ENCODE assay signal across 11 cellular contexts in genomic region chr15:89408512-89409183, GRCh38.
DNase-seq lines count a peak whose midpoint lies in the region; ATAC-seq and TF ChIP-seq lines count a peak whose summit lies in the region.
"Had no signal": no experiment of that assay in that cellular context is flagged by ENCODE, and none has a peak within 500 bp of the region (broad histone marks: within the 10 kb centered on the region; RNA-seq: fewer than 3 reads in every experiment).

No MANE protein-coding gene starts in this region.

- 3% methylated on average over 32 of the region's 32 CpGs for WGBS in right lobe of liver (ENCODE audit: insufficient coverage, low coverage, low lambda C conversion rate, missing lambda C conversion rate)

- H3K4me1 ChIP-seq in right lobe of liver: peaks cover 0 to 33% (median 4%) of the 10 kb centered on the region in 4 donors
- H3K4me1 ChIP-seq in stomach smooth muscle (ENCODE audit: control insufficient read depth, insufficient read depth, low read length): peaks cover 27% of the 10 kb centered on the region

- no peak for TF ChIP-seq CTCF in right lobe of liver (IDR thresholded peaks at IDR 0.05)

- H3K4me3 ChIP-seq in right lobe of liver: peak overlapping the region; percentile 2 to 52 (median 43)
- H3K4me3 ChIP-seq in stomach smooth muscle (ENCODE audit: low read length in 2 of 2): peak overlapping the region; percentile 67 to 69
- H3K4me3 ChIP-seq: A549, prostate gland, thyroid gland had no signal

- TF ChIP-seq POLR2A in right lobe of liver (IDR thresholded peaks at IDR 0.05): no peak

- intact Hi-C loops in right lobe of liver (cut with DNase I): no loop called here

- H3K27ac ChIP-seq in right lobe of liver (no peak overlapping the region), stomach smooth muscle (ENCODE audit: low read length) (no peak overlapping the region), caudate nucleus (ENCODE audit: low read depth, low read length) (no peak overlapping the region)
- H3K27ac ChIP-seq: A549, prostate gland, thyroid gland had no signal

- H3K9me3 ChIP-seq in right lobe of liver (no peaks in the 10 kb centered on the region), stomach smooth muscle (ENCODE audit: control insufficient read depth in 2 of 2, low read length in 2 of 2) (no peaks in the 10 kb centered on the region)
- H3K9me3 ChIP-seq: A549, prostate gland, thyroid gland had no signal

- H3K27me3 ChIP-seq in right lobe of liver (peaks cover 6 to 47% of the 10 kb centered on the region in 2 donors), stomach smooth muscle (ENCODE audit: control insufficient read depth in 1 of 2, insufficient read depth in 2 of 2, low read length in 2 of 2) (peaks cover 87 to 98% of the 10 kb centered on the region in 2 donors)

- DNase-seq in activated CD4-positive, alpha-beta T cell treated with anti-CD3 and anti-CD28 coated beads for 48 hours: peak; percentile 17
- no peak for DNase-seq in activated CD4-positive, alpha-beta T cell treated with anti-CD3 and anti-CD28 coated beads, Interleukin-2, amount 50 U/mL, for 1 hour
- DNase-seq in astrocyte of the hippocampus (ENCODE audit: low read depth, low spot score) (peak; percentile 70), right lobe of liver (peak in 1 of 3 donors; percentile 24), NCI-H2107 treated with DMSO at 0.1 percent for 48 hours (lab: John Stamatoyannopoulos, UW; ENCODE audit: unreplicated experiment) (no peak), caudate nucleus (lab: John Stamatoyannopoulos, UW) (no peak)
- DNase-seq: thyroid gland had no signal

- no peaks in the 10 kb centered on the region for H3K36me3 ChIP-seq in right lobe of liver
- no peaks in the 10 kb centered on the region for H3K36me3 ChIP-seq in stomach smooth muscle (ENCODE audit: control insufficient read depth in 2 of 2, insufficient read depth in 2 of 2, low read length in 2 of 2)
- H3K36me3 ChIP-seq: prostate gland, thyroid gland had no signal

- H3K9ac ChIP-seq in stomach smooth muscle (ENCODE audit: low read length in 2 of 2): no peak overlapping the region

- ATAC-seq in right lobe of liver: peak; percentile 29 to 59 (median 54)
- no peak for ATAC-seq in HG02973 (IDR thresholded peaks at IDR 0.05; ENCODE audit: unreplicated experiment)
- ATAC-seq: A549 had no signal

Comparison
In these comparisons a context has a peak if more than half of its experiments do, and no peak if none do; other contexts are left out.
1. DNase-seq: peak in activated CD4-positive, alpha-beta T cell treated with anti-CD3 and anti-CD28 coated beads for 48 hours (single experiment) and astrocyte of the hippocampus (single experiment); none in activated CD4-positive, alpha-beta T cell treated with anti-CD3 and anti-CD28 coated beads, Interleukin-2, amount 50 U/mL, for 1 hour (single experiment), NCI-H2107 treated with DMSO at 0.1 percent for 48 hours (single experiment) and caudate nucleus (0 of 61).